Comparison of ENCODE assay signal across 8 cellular contexts in genomic region chr17:19002805-19003542, GRCh38. TPM values are rescaled to one million over a fixed set of nuclear protein-coding genes. Genes with fewer than 3 reads are reported as not detected.
DNase-seq lines count a peak whose midpoint lies in the region; FAIRE-seq and TF ChIP-seq lines count a peak whose summit lies in the region.

No MANE protein-coding gene starts in this region.

- peaks cover 11% of the 10 kb centered on the region; the same call in 1 of the 2 replicates for H3F3A ChIP-seq in MM.1S (ENCODE audit: insufficient read depth, low read length)

- no peak for TF ChIP-seq CTCF in MM.1S (IDR thresholded peaks at IDR 0.05; ENCODE audit: low read length)
- TF ChIP-seq CTCF in bronchial epithelial cell (IDR thresholded peaks at IDR 0.05; ENCODE audit: insufficient read depth, low read length, severe bottlenecking) = no peak
- no peak for TF ChIP-seq CTCF in mesothelial cell of epicardium (IDR thresholded peaks at IDR 0.05; ENCODE audit: unreplicated experiment)

- H3K27ac Mint-ChIP-seq in mesothelial cell of epicardium = no peak overlapping the region

- peaks cover 29% of the 10 kb centered on the region for H4K20me1 ChIP-seq in BLaER1
- H4K20me1 ChIP-seq in MM.1S (ENCODE audit: insufficient read depth, low read length) = no peaks in the 10 kb centered on the region; the same call in 1 of the 2 replicates

- no peak overlapping the region for H3K27ac ChIP-seq in BLaER1
- no peak overlapping the region for H3K27ac ChIP-seq in MM.1S (ENCODE audit: low read length)

- H3K27me3 Mint-ChIP-seq in mesothelial cell of epicardium (ENCODE audit: low read depth) = no peaks in the 10 kb centered on the region

- peaks cover 4% of the 10 kb centered on the region for H3K9me3 Mint-ChIP-seq in mesothelial cell of epicardium

- H3K9ac ChIP-seq in BLaER1 = no peak overlapping the region
- no peak overlapping the region for H3K9ac ChIP-seq in MM.1S (ENCODE audit: low read length)

- H3K4me3 Mint-ChIP-seq in mesothelial cell of epicardium = peak overlapping the region; percentile 82

- H3K36me3 Mint-ChIP-seq in mesothelial cell of epicardium = no peaks in the 10 kb centered on the region

- peaks cover 69% of the 10 kb centered on the region for H3K27me3 ChIP-seq in BLaER1
- no peaks in the 10 kb centered on the region for H3K27me3 ChIP-seq in MM.1S (replicated peaks; ENCODE audit: insufficient read depth, low read length)
- no peaks in the 10 kb centered on the region for H3K27me3 ChIP-seq in bronchial epithelial cell (ENCODE audit: control insufficient read depth, insufficient read depth, low read length)

- H3K4me2 ChIP-seq in BLaER1 (peak overlapping the region; percentile 97; the same call in 1 of the 2 replicates), MM.1S (ENCODE audit: low read depth, low read length) (peak overlapping the region; percentile 86)

- H3K36me3 ChIP-seq in BLaER1 (no peaks in the 10 kb centered on the region), MM.1S (replicated peaks; ENCODE audit: insufficient read depth, low read length) (no peaks in the 10 kb centered on the region), bronchial epithelial cell (ENCODE audit: control insufficient read depth, insufficient read depth, low read length) (peaks cover 26% of the 10 kb centered on the region)

- no peak for DNase-seq in MM.1S
- peak; percentile 60 for DNase-seq in bronchial epithelial cell (ENCODE audit: low read depth)
- DNase-seq in mesothelial cell of epicardium (ENCODE audit: low spot score in 2 of 2, unreplicated experiment in 2 of 2) = no peak
- DNase-seq in pons (ENCODE audit: low spot score) = no peak
- no peak for DNase-seq in anterior cingulate cortex (lab: John Stamatoyannopoulos, UW)
- no peak for DNase-seq in NCI-H1048 (lab: John Stamatoyannopoulos, UW)
- DNase-seq in ecto neural progenitor cell (ENCODE audit: low spot score) = no peak

- H3K4me1 ChIP-seq in BLaER1 = peaks cover 50% of the 10 kb centered on the region
- H3K4me1 ChIP-seq in MM.1S (ENCODE audit: low read length) = peaks cover 13% of the 10 kb centered on the region

- peaks cover 9% of the 10 kb centered on the region for H3K9me3 ChIP-seq in BLaER1
- no peaks in the 10 kb centered on the region for H3K9me3 ChIP-seq in MM.1S (replicated peaks; ENCODE audit: insufficient read depth, low read length)

- peak; percentile 93 for FAIRE-seq in bronchial epithelial cell (lab: Jason Lieb, UNC)

- H2AFZ ChIP-seq in MM.1S (ENCODE audit: low read length) = no peak overlapping the region

- peaks cover 30% of the 10 kb centered on the region for H3K4me1 Mint-ChIP-seq in mesothelial cell of epicardium

- no peaks in the 10 kb centered on the region for H3K9me2 ChIP-seq in MM.1S (replicated peaks; ENCODE audit: insufficient read depth, low read length)

- peaks cover 26% of the 10 kb centered on the region for H3K79me2 ChIP-seq in MM.1S (ENCODE audit: low read length)

- 0 out of 2 replicates have a peak overlapping the region, but pooled peaks have one; percentile 69 for H3K4me3 ChIP-seq in BLaER1
- H3K4me3 ChIP-seq in MM.1S (ENCODE audit: low read length) = 0 out of 2 replicates have a peak overlapping the region, but pooled peaks have one; percentile 85
- H3K4me3 ChIP-seq in bronchial epithelial cell (ENCODE audit: low read depth, low read length) = peak overlapping the region; percentile 81

RNA-seq across cellular contexts. Expression of gene FAM83G, which starts 1.6 kb away (rescaled TPM):
- 28.4 and 35.5 TPM in 2 replicates for total RNA-seq in bronchial epithelial cell
- total RNA-seq in mesothelial cell of epicardium = 14.5 to 15.0 TPM (median 15.0 TPM) in 3 replicates

RNA-seq across cellular contexts. Expression of gene GRAP, which starts 43.8 kb away (rescaled TPM):
- total RNA-seq in bronchial epithelial cell = not detected in 2 replicates
- 1.4 to 1.8 TPM (median 1.6 TPM) in 3 replicates for total RNA-seq in mesothelial cell of epicardium

RNA-seq across cellular contexts. Expression of gene SLC5A10, which starts 51.0 kb away (rescaled TPM):
- 0.13 TPM in 1 of 2 replicates, not detected in the other for total RNA-seq in bronchial epithelial cell
- total RNA-seq in mesothelial cell of epicardium = 0.14 to 0.25 TPM (median 0.24 TPM) in 3 replicates
